24 cellular contexts compared by ENCODE assay signal in genomic region chr1:52771384-52771783, GRCh38.
"Had no signal": no experiment of that assay in that cellular context is flagged by ENCODE, and none has a peak within 500 bp of the region (broad histone marks: within the 10 kb centered on the region; RNA-seq: fewer than 3 reads in every experiment).

No MANE protein-coding gene starts in this region.

- ATAC-seq: activated CD8-positive, alpha-beta T cell treated with anti-CD3 and anti-CD28 coated beads, Interleukin-2, amount 10 ng/mL, durations not matched to agents 7 days and 5 days; effector memory CD8-positive, alpha-beta T cell; esophagus mucosa; left lobe of liver; naive thymus-derived CD8-positive, alpha-beta T cell; T-cell had no signal

- H3K9me3 Mint-ChIP-seq: activated naive CD4-positive, alpha-beta T cell treated with anti-CD3 and anti-CD28 coated beads, Interleukin-2, amount 50 U/mL, for 24 hours; activated T-helper 1 cell treated with anti-CD3 and anti-CD28 coated beads, Interleukin-12 subunit alpha, Interleukin-12 subunit beta, Interleukin-2, Interleukin-4 antibody, amounts not matched to agents 30 ng/mL and 10 ng/mL and 1 ng/mL, durations not matched to agents 14 hours and 24 hours and 36 hours; central memory CD8-positive, alpha-beta T cell; effector memory CD8-positive, alpha-beta T cell; mesothelial cell of epicardium; naive thymus-derived CD8-positive, alpha-beta T cell; T-cell; T-helper 2 cell treated with Interferon-gamma antibody and Interleukin-4, amounts not matched to agents 5 μg/mL and 100 μg/mL, for 36 hours had no signal

- H3K4me1 ChIP-seq: colonic mucosa had no signal

- H3K27me3 ChIP-seq: brain microvascular endothelial cell, colonic mucosa, dorsolateral prefrontal cortex, upper lobe of left lung had no signal

- H3K4me1 Mint-ChIP-seq: mesothelial cell of epicardium had no signal

- H3K9me3 ChIP-seq: colonic mucosa, thoracic aorta, upper lobe of left lung had no signal

- H3K27ac ChIP-seq: brain microvascular endothelial cell, colonic mucosa, thoracic aorta, upper lobe of left lung, WERI-Rb-1 had no signal

- H3K36me3 ChIP-seq: brain microvascular endothelial cell, colonic mucosa had no signal

- H3K4me3 ChIP-seq: colonic mucosa, dorsolateral prefrontal cortex, lung, thoracic aorta, upper lobe of left lung had no signal

- H3K27ac Mint-ChIP-seq: activated CD8-positive, alpha-beta T cell treated with anti-CD3 and anti-CD28 coated beads, Interleukin-2, amount 10 ng/mL, durations not matched to agents 7 days and 5 days; activated naive CD4-positive, alpha-beta T cell treated with anti-CD3 and anti-CD28 coated beads, Interleukin-2, amount 50 U/mL, for 24 hours; activated T-helper 1 cell treated with anti-CD3 and anti-CD28 coated beads, Interleukin-12 subunit alpha, Interleukin-12 subunit beta, Interleukin-2, Interleukin-4 antibody, amounts not matched to agents 30 ng/mL and 10 ng/mL and 1 ng/mL, durations not matched to agents 14 hours and 24 hours and 36 hours; effector memory CD8-positive, alpha-beta T cell; mesothelial cell of epicardium; T-cell; T-helper 2 cell treated with Interferon-gamma antibody and Interleukin-4, amounts not matched to agents 5 μg/mL and 100 μg/mL, for 36 hours had no signal

- H3K4me3 Mint-ChIP-seq: activated CD8-positive, alpha-beta T cell treated with anti-CD3 and anti-CD28 coated beads, Interleukin-2, amount 10 ng/mL, durations not matched to agents 7 days and 5 days; activated naive CD4-positive, alpha-beta T cell treated with anti-CD3 and anti-CD28 coated beads, Interleukin-2, amount 50 U/mL, for 24 hours; activated T-helper 1 cell treated with anti-CD3 and anti-CD28 coated beads, Interleukin-12 subunit alpha, Interleukin-12 subunit beta, Interleukin-2, Interleukin-4 antibody, amounts not matched to agents 30 ng/mL and 10 ng/mL and 1 ng/mL, durations not matched to agents 14 hours and 24 hours and 36 hours; central memory CD8-positive, alpha-beta T cell; effector memory CD8-positive, alpha-beta T cell; mesothelial cell of epicardium; naive thymus-derived CD8-positive, alpha-beta T cell; T-cell; T-helper 2 cell treated with Interferon-gamma antibody and Interleukin-4, amounts not matched to agents 5 μg/mL and 100 μg/mL, for 36 hours had no signal

- DNase-seq: activated CD4-positive, alpha-beta T cell treated with anti-CD3 and anti-CD28 coated beads for 1 hour; activated CD4-positive, alpha-beta T cell treated with anti-CD3 and anti-CD28 coated beads, Interleukin-2, amount 50 U/mL, for 1 hour; activated CD8-positive, alpha-beta T cell treated with anti-CD3 and anti-CD28 coated beads, Interleukin-2, amount 10 ng/mL, durations not matched to agents 7 days and 5 days; activated gamma-delta T cell treated with Interleukin-2 at 50 U/mL for 16 hours; aorta; brain microvascular endothelial cell; colonic mucosa; dorsolateral prefrontal cortex; effector memory CD8-positive, alpha-beta T cell; naive thymus-derived CD8-positive, alpha-beta T cell; stimulated activated CD4-positive, alpha-beta T cell treated with anti-CD3 and anti-CD28 coated beads, Interleukin-4, amount 100 ng/mL, for 24 hours; stimulated activated naive CD4-positive, alpha-beta T cell treated with Interleukin-2 at 50 U/mL for 16 hours; T-cell; upper lobe of left lung; WERI-Rb-1 had no signal

- H3K27me3 Mint-ChIP-seq: activated naive CD4-positive, alpha-beta T cell treated with anti-CD3 and anti-CD28 coated beads, Interleukin-2, amount 50 U/mL, for 24 hours; central memory CD8-positive, alpha-beta T cell; effector memory CD8-positive, alpha-beta T cell; T-cell had no signal
